Comparison of ENCODE assay signal across 12 cellular contexts in the genomic region with DNA sequence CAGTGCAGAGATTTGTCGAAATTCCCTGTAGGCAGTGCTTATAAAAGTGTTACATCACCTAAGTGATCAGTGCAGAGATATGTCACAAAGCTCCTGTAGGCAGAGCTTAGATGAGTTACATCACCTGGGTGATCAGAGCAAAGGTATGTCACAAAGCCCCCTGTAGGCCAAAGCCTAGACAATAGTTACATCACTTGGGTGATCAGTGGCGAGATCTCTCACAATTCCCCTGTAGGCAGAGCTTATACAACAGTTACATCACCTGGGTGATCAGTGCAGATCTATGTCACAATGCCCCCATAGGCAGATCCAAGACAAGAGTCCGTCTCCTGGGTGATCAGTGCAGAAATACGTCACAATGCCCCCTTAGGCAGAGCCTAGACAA. TPM values are rescaled to one million over a fixed set of nuclear protein-coding genes. Genes with fewer than 3 reads are reported as not detected.
DNase-seq lines count a peak whose midpoint lies in the region; ATAC-seq and TF ChIP-seq lines count a peak whose summit lies in the region.
"Not testable (repeated sequence)": the region's sequence is repeated elsewhere in the genome, so short reads cannot be mapped to it uniquely, and the experiment has no call there.
"Had no signal": no experiment of that assay in that cellular context is flagged by ENCODE, and none has a peak within 500 bp of the region (broad histone marks: within the 10 kb centered on the region; RNA-seq: fewer than 3 reads in every experiment).

No MANE protein-coding gene starts in this region.

- DNase-seq in Panc1 (ENCODE audit: low read depth, low spot score); Right ventricle myocardium inferior (ENCODE audit: missing footprints); lower lobe of right lung; stimulated activated naive B cell treated with anti-CD40 and anti-IgM and Interleukin-4, amounts not matched to agents 10 μg/mL and 1 μg/mL and 100 μg/mL, for 72 hours: not testable (repeated sequence)

- not testable (repeated sequence) for H3K9me3 ChIP-seq in Panc1 (ENCODE audit: control insufficient read depth, insufficient read depth, low read depth, low read length); lower lobe of right lung

- CTCF ChIA-PET in Panc1 (lab: Charles Lee) = not testable (repeated sequence)

- ATAC-seq in GM18907 (IDR thresholded peaks at IDR 0.05; ENCODE audit: unreplicated experiment) = peak; percentile 18
- ATAC-seq in GM21528 (IDR thresholded peaks at IDR 0.05; ENCODE audit: low FRiP score, unreplicated experiment) = peak; percentile 10
- ATAC-seq in HG02678 (IDR thresholded peaks at IDR 0.05; ENCODE audit: unreplicated experiment) = peak; percentile 11
- ATAC-seq in HG03039 (IDR thresholded peaks at IDR 0.05; ENCODE audit: unreplicated experiment) = peak; percentile 6
- ATAC-seq in Panc1 = peak; percentile 47
- ATAC-seq in Right ventricle myocardium inferior = peak; percentile 36
- ATAC-seq in lower lobe of right lung = peak; percentile 48 to 50
- ATAC-seq in stimulated activated naive B cell treated with anti-CD40 and anti-IgM and Interleukin-4, amounts not matched to agents 10 μg/mL and 1 μg/mL and 100 μg/mL, for 72 hours (replicated peaks) = peak; percentile 11 to 17

- H3K27ac Mint-ChIP-seq in stimulated activated naive B cell treated with anti-CD40 and anti-IgM and Interleukin-4, amounts not matched to agents 10 μg/mL and 1 μg/mL and 100 μg/mL, for 72 hours = not testable (repeated sequence)

- not testable (repeated sequence) for H3K4me1 ChIP-seq in Panc1 (ENCODE audit: control insufficient read depth, insufficient read depth, low read length); lower lobe of right lung

- H3K36me3 Mint-ChIP-seq in stimulated activated naive B cell treated with anti-CD40 and anti-IgM and Interleukin-4, amounts not matched to agents 10 μg/mL and 1 μg/mL and 100 μg/mL, for 72 hours = not testable (repeated sequence)

- not testable (repeated sequence) for H3K27me3 ChIP-seq in Panc1 (ENCODE audit: control insufficient read depth, insufficient read depth, low read length); lower lobe of right lung (ENCODE audit: low read depth)

- TF ChIP-seq CTCF in Panc1 (IDR thresholded peaks at IDR 0.05); lower lobe of right lung (IDR thresholded peaks at IDR 0.05): not testable (repeated sequence)

- H3K4me3 ChIP-seq in Panc1 (ENCODE audit: low read depth in 2 of 2, low read length in 2 of 2); lower lobe of right lung: not testable (repeated sequence)

- intact Hi-C loops in Panc1 (cut with micrococcal nuclease; ENCODE audit: unreplicated experiment); Right ventricle myocardium inferior (cut with DNase I); lower lobe of right lung (cut with DNase I): not testable (repeated sequence)

- H3K4me3 Mint-ChIP-seq in stimulated activated naive B cell treated with anti-CD40 and anti-IgM and Interleukin-4, amounts not matched to agents 10 μg/mL and 1 μg/mL and 100 μg/mL, for 72 hours = not testable (repeated sequence)

- H3K4me1 Mint-ChIP-seq in stimulated activated naive B cell treated with anti-CD40 and anti-IgM and Interleukin-4, amounts not matched to agents 10 μg/mL and 1 μg/mL and 100 μg/mL, for 72 hours = not testable (repeated sequence)

- in situ Hi-C loops in Panc1 (cut with HindIII; ENCODE audit: low pct_unique_long_range_greater_than_20kb, low sequenced_read_pairs) = not testable (repeated sequence)

- not testable (repeated sequence) for H3K36me3 ChIP-seq in Panc1 (ENCODE audit: control insufficient read depth, insufficient read depth, low read length); lower lobe of right lung

- H3K27ac ChIP-seq in Panc1 (ENCODE audit: low read length); lower lobe of right lung: not testable (repeated sequence)

- not testable (repeated sequence) for BruUV-seq in Panc1 (replicated peaks; lab: Mats Ljungman, UMichigan)

- not testable (repeated sequence) for H3K27me3 Mint-ChIP-seq in stimulated activated naive B cell treated with anti-CD40 and anti-IgM and Interleukin-4, amounts not matched to agents 10 μg/mL and 1 μg/mL and 100 μg/mL, for 72 hours

- not testable (repeated sequence) for H3K9me3 Mint-ChIP-seq in stimulated activated naive B cell treated with anti-CD40 and anti-IgM and Interleukin-4, amounts not matched to agents 10 μg/mL and 1 μg/mL and 100 μg/mL, for 72 hours

- POLR2A ChIA-PET in Panc1 (lab: Charles Lee) = not testable (repeated sequence)

RNA-seq across cellular contexts. Expression of a gene that starts 5.0 kb away (rescaled TPM):
- total RNA-seq in Panc1 (2021; ENCODE audit: unreplicated experiment) = not detected
- 0.36 TPM for polyA plus RNA-seq in Panc1 (2012; ENCODE audit: insufficient read length)
- total RNA-seq in Right ventricle myocardium inferior = not detected
- total RNA-seq in lower lobe of right lung = not detected
- total RNA-seq: CD4-positive, CD25-positive, alpha-beta regulatory T cell; G401; RPMI7951; T-helper 1 cell treated with Interleukin-12 subunit alpha and Interleukin-12 subunit beta and Interleukin-4 antibody, amounts not matched to agents 30 ng/mL and 1 ng/mL, for 36 hours had no signal
- polyA plus RNA-seq: CD4-positive, CD25-positive, alpha-beta regulatory T cell had no signal
